26 cellular contexts compared by ENCODE assay signal in the genomic region with DNA sequence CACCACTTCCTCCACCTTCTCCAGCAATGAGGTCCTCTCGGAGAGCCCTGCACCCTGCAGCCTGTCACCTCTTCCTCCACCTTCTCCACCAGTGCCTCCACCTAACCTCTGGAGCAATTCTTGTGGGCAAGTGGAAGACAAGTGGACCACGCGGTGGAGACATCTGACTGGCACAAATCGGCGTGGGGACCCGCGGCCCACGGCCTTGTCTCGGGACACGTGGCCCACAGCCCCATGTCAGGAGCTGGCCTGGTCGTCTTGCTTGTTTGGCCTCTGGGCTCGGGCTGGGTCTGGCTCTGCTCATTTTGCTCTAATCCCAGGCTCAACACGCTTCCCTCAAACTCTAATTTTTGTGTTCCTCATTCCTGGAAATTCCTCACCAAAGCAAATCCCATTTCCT.
"Had no signal": no experiment of that assay in that cellular context is flagged by ENCODE, and none has a peak within 500 bp of the region (broad histone marks: within the 10 kb centered on the region; RNA-seq: fewer than 3 reads in every experiment).

No MANE protein-coding gene starts in this region.

- H3K27me3 ChIP-seq: ovary, right atrium auricular region, right lobe of liver had no signal

- H3K27ac ChIP-seq: left ventricle myocardium inferior, ovary, right atrium auricular region, right lobe of liver, tibial nerve, uterus had no signal

- DNase-seq: hypothalamus; immature natural killer cell; left ventricle myocardium inferior; mammary epithelial cell; mesenchymal stem cell; naive B cell; natural killer cell; nephron progenitor cell; ovary; right lobe of liver; stimulated activated CD4-positive, alpha-beta T cell treated with anti-CD3 and anti-CD28 coated beads, Interleukin-1b, Interleukin-23, amount 100 ng/mL, for 48 hours; stimulated activated CD4-positive, alpha-beta T cell treated with anti-CD3 and anti-CD28 coated beads, Interleukin-2, amount 100 ng/mL, for 48 hours; stimulated activated CD4-positive, alpha-beta T cell treated with anti-CD3 and anti-CD28 coated beads, Interleukin-4, amount 100 ng/mL, for 4 hours; stimulated activated CD8-positive, alpha-beta memory T cell treated with anti-CD3 and anti-CD28 coated beads, Interleukin-4, amount 100 ng/mL, for 48 hours; stimulated activated naive CD4-positive, alpha-beta T cell treated with Interleukin-2 at 50 U/mL for 16 hours; stimulated activated naive CD8-positive, alpha-beta T cell treated with anti-CD3 and anti-CD28 coated beads, Interleukin-15, amount 100 ng/mL, for 72 hours; substantia nigra; uterus had no signal

- H3K4me1 Mint-ChIP-seq: immature natural killer cell; natural killer cell; stimulated activated memory B cell treated with anti-CD40 and anti-IgM and Interleukin-4, amounts not matched to agents 10 μg/mL and 1 μg/mL and 100 μg/mL, for 72 hours; stimulated activated naive CD8-positive, alpha-beta T cell treated with anti-CD3 and anti-CD28 coated beads, Interleukin-15, amount 100 ng/mL, for 72 hours had no signal

- FAIRE-seq: islet of Langerhans had no signal

- H3K27ac Mint-ChIP-seq: immature natural killer cell; mesothelial cell of epicardium; naive B cell; natural killer cell; nephron progenitor cell; progenitor cell of endocrine pancreas; stimulated activated memory B cell treated with anti-CD40 and anti-IgM and Interleukin-4, amounts not matched to agents 10 μg/mL and 1 μg/mL and 100 μg/mL, for 72 hours; stimulated activated naive CD8-positive, alpha-beta T cell treated with anti-CD3 and anti-CD28 coated beads, Interleukin-15, amount 100 ng/mL, for 72 hours; type B pancreatic cell had no signal

- H3K36me3 ChIP-seq: left ventricle myocardium inferior, ovary, right atrium auricular region, right lobe of liver, tibial nerve, uterus had no signal

- H3K36me3 Mint-ChIP-seq: immature natural killer cell; mesothelial cell of epicardium; natural killer cell; stimulated activated memory B cell treated with anti-CD40 and anti-IgM and Interleukin-4, amounts not matched to agents 10 μg/mL and 1 μg/mL and 100 μg/mL, for 72 hours had no signal

- ATAC-seq: natural killer cell; right lobe of liver; stimulated activated memory B cell treated with anti-CD40 and anti-IgM and Interleukin-4, amounts not matched to agents 10 μg/mL and 1 μg/mL and 100 μg/mL, for 72 hours; stimulated activated naive CD8-positive, alpha-beta T cell treated with anti-CD3 and anti-CD28 coated beads, Interleukin-15, amount 100 ng/mL, for 72 hours had no signal

- H3K4me1 ChIP-seq: right atrium auricular region, right lobe of liver, uterus had no signal

- H3K4me3 Mint-ChIP-seq: immature natural killer cell; mesothelial cell of epicardium; naive B cell; natural killer cell; nephron progenitor cell; stimulated activated memory B cell treated with anti-CD40 and anti-IgM and Interleukin-4, amounts not matched to agents 10 μg/mL and 1 μg/mL and 100 μg/mL, for 72 hours; stimulated activated naive CD8-positive, alpha-beta T cell treated with anti-CD3 and anti-CD28 coated beads, Interleukin-15, amount 100 ng/mL, for 72 hours; type B pancreatic cell had no signal

- H3K4me3 ChIP-seq: left ventricle myocardium inferior, ovary, right atrium auricular region, right lobe of liver, smooth muscle cell, tibial nerve, uterus had no signal

- H3K9me3 ChIP-seq: ovary, right lobe of liver, uterus had no signal
